ENCODE assay signal across 21 cellular contexts in genomic region chr22:26753125-26753862, GRCh38.
DNase-seq lines count a peak whose midpoint lies in the region; ATAC-seq, FAIRE-seq and TF ChIP-seq lines count a peak whose summit lies in the region.
"Had no signal": no experiment of that assay in that cellular context is flagged by ENCODE, and none has a peak within 500 bp of the region (broad histone marks: within the 10 kb centered on the region; RNA-seq: fewer than 3 reads in every experiment).

No MANE protein-coding gene starts in this region.

- peaks cover 4% of the 10 kb centered on the region for H3K36me3 Mint-ChIP-seq in neural crest cell (ENCODE audit: low read depth)
- H3K36me3 Mint-ChIP-seq: stimulated activated effector memory CD8-positive, alpha-beta T cell treated with anti-CD3 and anti-CD28 coated beads, Interleukin-12 subunit alpha, Interleukin-12 subunit beta, amount 100 ng/mL, for 72 hours had no signal

- no peak overlapping the region for H4K8ac ChIP-seq in IMR-90 (ENCODE audit: low read depth in 2 of 2, low read length in 2 of 2)
- no peak overlapping the region for H4K8ac ChIP-seq in H1 (ENCODE audit: extremely low read depth, insufficient read depth, low read length)

- H3K36me3 ChIP-seq in GM06990 (ENCODE audit: control insufficient read depth, insufficient read depth, low read length), result no peaks in the 10 kb centered on the region
- no peaks in the 10 kb centered on the region for H3K36me3 ChIP-seq in IMR-90 (ENCODE audit: control insufficient read depth, insufficient read depth, low read length)
- H3K36me3 ChIP-seq in H1 (ENCODE audit: control insufficient read depth in 2 of 4, insufficient read depth in 4 of 4, low read length in 3 of 4), result no peaks in the 10 kb centered on the region
- H3K36me3 ChIP-seq: breast epithelium, left lung, neutrophil had no signal

- H3K18ac ChIP-seq in IMR-90 (ENCODE audit: low read depth, low read length) (no peak overlapping the region), H1 (ENCODE audit: extremely low read depth, low read length) (peak overlapping the region; percentile 91)

- H3K9me3 ChIP-seq in IMR-90 (ENCODE audit: control insufficient read depth, insufficient read depth, low read length), result peaks cover 7% of the 10 kb centered on the region
- peaks cover 0 to 6% of the 10 kb centered on the region in 2 experiments; a peak in 2 of 4 replicates for H3K9me3 ChIP-seq in H1 (ENCODE audit: insufficient read depth in 2 of 2, low read depth in 1 of 2, low read length in 1 of 2)
- H3K9me3 ChIP-seq: left lung, neutrophil, SK-N-SH, testis had no signal

- DNase-seq in GM06990 (ENCODE audit: extremely low read depth, insufficient read length) (no peak), IMR-90 (no peak), H1 (ENCODE audit: low read depth in 1 of 2, low spot score in 2 of 2) (no peak), neural crest cell (ENCODE audit: low read depth, low spot score) (no peak)
- DNase-seq in activated CD8-positive, alpha-beta memory T cell treated with anti-CD3 and anti-CD28 coated beads, Interleukin-2, amount 50 U/mL, for 48 hours, result no peak
- DNase-seq: AML-193, COR-L47, left lung, NCI-H1436 treated with DMSO at 0.1 percent for 48 hours, NCI-H2171 treated with DMSO at 0.1 percent for 48 hours, NCI-H748 treated with DMSO at 0.1 percent for 48 hours, SK-N-SH, T-helper 9 cell, testis had no signal

- H3K27me3 ChIP-seq in GM06990 (replicated peaks; ENCODE audit: control insufficient read depth, insufficient read depth, low read length) (no peaks in the 10 kb centered on the region), IMR-90 (ENCODE audit: control insufficient read depth, insufficient read depth, low read length) (no peaks in the 10 kb centered on the region), H1 (replicated peaks in 1 of 4; ENCODE audit: control insufficient read depth in 3 of 4, extremely low read depth in 1 of 4, insufficient read depth in 3 of 4, low read length in 3 of 4) (peaks cover 0 to 3% (median 1%) of the 10 kb centered on the region in 4 experiments; a peak in 3 of 7 replicates)
- H3K27me3 ChIP-seq: breast epithelium, left lung, neutrophil, testis had no signal

- POLR2A ChIA-PET in IMR-90 (lab: Charles Lee; ENCODE audit: unreplicated experiment) (no interaction called here), H1 (lab: Charles Lee; ENCODE audit: partially characterized antibody) (interaction anchor here (1.0 to 2.3 kb wide), 3 partner anchors 21 to 207 kb away, joined by 3 to 12 read pairs (median 3); no protein-coding TSS in a partner anchor)

- H3K4me1 ChIP-seq in IMR-90 (ENCODE audit: control insufficient read depth, insufficient read depth, low read length) (no peaks in the 10 kb centered on the region), H1 (replicated peaks in 1 of 4; ENCODE audit: control insufficient read depth in 3 of 4, insufficient read depth in 4 of 4, low read length in 3 of 4) (peaks cover 15 to 30% (median 24%) of the 10 kb centered on the region in 4 experiments)
- H3K4me1 ChIP-seq: breast epithelium had no signal

- H3K4me3 ChIP-seq in GM06990 (replicated peaks; ENCODE audit: low read depth, low read length) (no peak overlapping the region), IMR-90 (ENCODE audit: insufficient read depth, low read depth, low read length) (no peak overlapping the region), H1 (ENCODE audit: extremely low read depth in 1 of 4, insufficient read depth in 2 of 4, low read depth in 3 of 4, low read length in 4 of 4) (no peak overlapping the region)
- H3K4me3 ChIP-seq: breast epithelium, left lung, testis had no signal

- H3K23ac ChIP-seq in IMR-90 (ENCODE audit: low read depth, low read length) (no peak overlapping the region), H1 (ENCODE audit: insufficient read length) (no peak overlapping the region)

- no peak overlapping the region for H3K27ac ChIP-seq in IMR-90 (ENCODE audit: insufficient read depth, low read length)
- no peak overlapping the region for H3K27ac ChIP-seq in H1 (ENCODE audit: low read depth, low read length)
- H3K27ac ChIP-seq: breast epithelium, left lung, neutrophil, testis had no signal

- no peaks in the 10 kb centered on the region for H3K27me3 Mint-ChIP-seq in neural crest cell (ENCODE audit: low read depth)

- no peak overlapping the region for H2AK5ac ChIP-seq in IMR-90 (ENCODE audit: low read depth, low read length)
- peak overlapping the region; percentile 7; the same call in 1 of the 2 replicates for H2AK5ac ChIP-seq in H1 (ENCODE audit: low read depth, low read length)

- TF ChIP-seq EP300 in H1 (IDR thresholded peaks at IDR 0.05; ENCODE audit: borderline replicate concordance in 1 of 2, low read depth in 2 of 2, low read length in 2 of 2), result no peak

- no peak overlapping the region for H2AK9ac ChIP-seq in IMR-90 (replicated peaks; ENCODE audit: low read depth, low read length, poor library complexity)

- peak overlapping the region; percentile 71; the same call in 1 of the 2 replicates for H2BK12ac ChIP-seq in H1 (ENCODE audit: low read depth, low read length)

- peaks cover 49% of the 10 kb centered on the region for H3K4me1 Mint-ChIP-seq in neural crest cell

- H3K9ac ChIP-seq in IMR-90 (ENCODE audit: low read depth, low read length) (no peak overlapping the region), H1 (replicated peaks in 1 of 4; ENCODE audit: extremely low read depth in 1 of 4, low read depth in 3 of 4, low read length in 3 of 4) (no peak overlapping the region)
- H3K9ac ChIP-seq: SK-N-SH had no signal

- H2BK20ac ChIP-seq in IMR-90 (ENCODE audit: low read depth, low read length) (no peak overlapping the region), H1 (ENCODE audit: low read length) (peak overlapping the region; percentile 68; the same call in 1 of the 2 replicates)

- intact Hi-C loops in IMR-90 (cut with micrococcal nuclease), result loop anchor here (2.0 kb wide), 1 partner anchor 74 kb away; no protein-coding TSS in a partner anchor

- in situ Hi-C loops in IMR-90 (cut with MboI; ENCODE audit: low sequenced_read_pairs), result loop anchor here (10.0 to 25.0 kb wide), 3 partner anchors 652 to 1259 kb away; no protein-coding TSS in a partner anchor

- WGBS in IMR-90 (ENCODE audit: extremely low coverage in 2 of 2, insufficient read length in 1 of 2), 2 experiments, result 94% methylated on average over 3 of the region's 10 CpGs; no CpG with 5 or more reads in 1 of the 2 experiments
- 76% methylated on average over 10 of the region's 10 CpGs; no CpG with 5 or more reads in 1 of the 2 experiments for WGBS in H1 (ENCODE audit: extremely low coverage in 1 of 2, insufficient coverage in 1 of 2, insufficient read length in 1 of 2, insufficient replicate concordance in 2 of 2, low coverage in 1 of 2, low lambda C conversion rate in 2 of 2, missing lambda C conversion rate in 1 of 2), 2 experiments

- H3K27ac Mint-ChIP-seq in neural crest cell (ENCODE audit: unreplicated experiment), result peak overlapping the region; percentile 82
- H3K27ac Mint-ChIP-seq: stimulated activated effector memory CD8-positive, alpha-beta T cell treated with anti-CD3 and anti-CD28 coated beads, Interleukin-12 subunit alpha, Interleukin-12 subunit beta, amount 100 ng/mL, for 72 hours had no signal

- TF ChIP-seq POLR2A in IMR-90 (IDR thresholded peaks at IDR 0.05; ENCODE audit: low read depth, low read length), result no peak
- no peak for TF ChIP-seq POLR2A in H1 (IDR thresholded peaks at IDR 0.05; ENCODE audit: control extremely low read depth in 1 of 2, low read depth in 2 of 2, low read length in 2 of 2)

- H4K91ac ChIP-seq in IMR-90 (ENCODE audit: insufficient read depth, low read depth, low read length) (no peak overlapping the region), H1 (replicated peaks; ENCODE audit: insufficient read length, low read length) (peak overlapping the region; percentile 92)

- H4K20me1 ChIP-seq in IMR-90 (ENCODE audit: insufficient read depth, low read length), result no peaks in the 10 kb centered on the region; the same call in 1 of the 2 replicates
- no peaks in the 10 kb centered on the region for H4K20me1 ChIP-seq in H1 (replicated peaks in 1 of 2; ENCODE audit: control insufficient read depth in 1 of 2, insufficient read depth in 2 of 2, low read length in 2 of 2)

- no peaks in the 10 kb centered on the region for H3K79me1 ChIP-seq in IMR-90 (ENCODE audit: low read depth in 1 of 2, low read length in 2 of 2)
- no peaks in the 10 kb centered on the region; the same call in 1 of the 2 replicates for H3K79me1 ChIP-seq in H1 (ENCODE audit: low read depth, low read length)

- no peak for FAIRE-seq in H1 (lab: Jason Lieb, UNC)
- FAIRE-seq: RCC 7860 had no signal

- H3K56ac ChIP-seq in IMR-90 (ENCODE audit: extremely low read depth, insufficient read depth, low read length), result no peak overlapping the region
- H3K56ac ChIP-seq in H1 (replicated peaks; ENCODE audit: insufficient read length, low read depth, low read length), result no peak overlapping the region

- H3K9me3 Mint-ChIP-seq in neural crest cell, result peaks cover 7% of the 10 kb centered on the region
- H3K9me3 Mint-ChIP-seq: stimulated activated effector memory CD8-positive, alpha-beta T cell treated with anti-CD3 and anti-CD28 coated beads, Interleukin-12 subunit alpha, Interleukin-12 subunit beta, amount 100 ng/mL, for 72 hours had no signal

- H2BK120ac ChIP-seq in IMR-90 (ENCODE audit: low read depth, low read length) (no peak overlapping the region), H1 (replicated peaks; ENCODE audit: low read depth, low read length) (peak overlapping the region; percentile 16)

- ATAC-seq in IMR-90 (ENCODE audit: low read depth) (no peak), GM18868 (IDR thresholded peaks at IDR 0.05; ENCODE audit: unreplicated experiment) (no peak), HG03280 (IDR thresholded peaks at IDR 0.05; ENCODE audit: unreplicated experiment) (no peak)
- ATAC-seq: esophagus mucosa; left lung; stimulated activated effector memory CD8-positive, alpha-beta T cell treated with anti-CD3 and anti-CD28 coated beads, Interleukin-12 subunit alpha, Interleukin-12 subunit beta, amount 100 ng/mL, for 72 hours had no signal

- H2BK15ac ChIP-seq in IMR-90 (ENCODE audit: low read depth, low read length), result no peak overlapping the region
- H2BK15ac ChIP-seq in H1 (ENCODE audit: low read length), result peak overlapping the region; percentile 97; the same call in 1 of the 2 replicates

- CTCF ChIA-PET in IMR-90 (lab: Yijun Ruan, JAX), result interaction anchor here (0.7 kb wide), 1 partner anchor 74 kb away, joined by 3 read pairs; no protein-coding TSS in a partner anchor
- CTCF ChIA-PET in H1 (lab: Charles Lee; ENCODE audit: partially characterized antibody), result interaction anchor here (0.6 to 3.8 kb wide), 7 partner anchors 11 to 526 kb away, joined by 3 to 18 read pairs (median 4); no protein-coding TSS in a partner anchor

- H3K23me2 ChIP-seq in H1 (ENCODE audit: low read depth, low read length), result no peaks in the 10 kb centered on the region

- H2BK5ac ChIP-seq in IMR-90 (ENCODE audit: low read depth, low read length, poor library complexity, severe bottlenecking) (no peak overlapping the region), H1 (ENCODE audit: low read depth, low read length) (peak overlapping the region; percentile 93; the same call in 1 of the 2 replicates)

- no peak overlapping the region for H3K4ac ChIP-seq in IMR-90 (ENCODE audit: low read depth, low read length)
- H3K4ac ChIP-seq in H1 (replicated peaks; ENCODE audit: insufficient read length, low read depth, low read length), result no peak overlapping the region

- H2AFZ ChIP-seq in IMR-90 (replicated peaks; ENCODE audit: low read length, poor library complexity), result no peak overlapping the region
- no peak overlapping the region for H2AFZ ChIP-seq in H1 (ENCODE audit: low read length)

- TF ChIP-seq RAD21 in IMR-90 (IDR thresholded peaks at IDR 0.05; ENCODE audit: low read length) (no peak), H1 (IDR thresholded peaks at IDR 0.05 in 1 of 2, conservative IDR thresholded peaks at IDR 0.05 in 1 of 2; ENCODE audit: low read depth in 2 of 2, low read length in 2 of 2) (peak; percentile 28 to 46; a peak in 3 of 4 replicates)

- TF ChIP-seq CTCF in GM06990 (IDR thresholded peaks at IDR 0.05; ENCODE audit: insufficient read depth, low read length, poor library complexity, severe bottlenecking), result peak; percentile 4
- 0 out of 2 replicates have a peak, but pooled peaks have one; percentile 3 for TF ChIP-seq CTCF in IMR-90 (conservative IDR thresholded peaks at IDR 0.05; ENCODE audit: low read depth, low read length)
- TF ChIP-seq CTCF in H1 (IDR thresholded peaks at IDR 0.05; ENCODE audit: control extremely low read depth in 1 of 3, insufficient read depth in 1 of 3, low read depth in 1 of 3, low read length in 3 of 3), result peak; percentile 30 to 65 (median 47)
- no peak for TF ChIP-seq CTCF in neural crest cell (conservative IDR thresholded peaks at IDR 0.05)

- H3K14ac ChIP-seq in IMR-90 (replicated peaks; ENCODE audit: low read depth, low read length) (no peak overlapping the region), H1 (ENCODE audit: insufficient read length) (no peak overlapping the region)

- H4K5ac ChIP-seq in IMR-90 (ENCODE audit: low read depth, low read length) (no peak overlapping the region), H1 (ENCODE audit: insufficient read length, low read depth, low read length) (no peak overlapping the region)

- H3K9me1 ChIP-seq in IMR-90 (ENCODE audit: insufficient read depth, low read length), result peaks cover 3% of the 10 kb centered on the region; the same call in 1 of the 2 replicates

- H3K4me2 ChIP-seq in IMR-90 (ENCODE audit: low read depth, low read length) (no peak overlapping the region), H1 (ENCODE audit: insufficient read depth in 1 of 2, low read depth in 2 of 2, low read length in 2 of 2) (peak overlapping the region in 1 of 2 experiments; percentile 32; a peak in 1 of 4 replicates)
- H3K4me2 ChIP-seq: SK-N-SH had no signal

- dilution Hi-C loops in IMR-90 (cut with HindIII; ENCODE audit: low sequenced_read_pairs, unreplicated experiment), result no loop called here

- BruUV-seq in IMR-90 (replicated peaks; lab: Mats Ljungman, UMichigan), result no TSS peak

- no peak overlapping the region for H3K4me3 Mint-ChIP-seq in neural crest cell
- H3K4me3 Mint-ChIP-seq: stimulated activated effector memory CD8-positive, alpha-beta T cell treated with anti-CD3 and anti-CD28 coated beads, Interleukin-12 subunit alpha, Interleukin-12 subunit beta, amount 100 ng/mL, for 72 hours had no signal

- no peaks in the 10 kb centered on the region for H3K79me2 ChIP-seq in H1 (ENCODE audit: control insufficient read depth in 1 of 2, insufficient read depth in 2 of 2, low read length in 2 of 2)
